ENCODE assay signal across 1 cellular context in the genomic region with DNA sequence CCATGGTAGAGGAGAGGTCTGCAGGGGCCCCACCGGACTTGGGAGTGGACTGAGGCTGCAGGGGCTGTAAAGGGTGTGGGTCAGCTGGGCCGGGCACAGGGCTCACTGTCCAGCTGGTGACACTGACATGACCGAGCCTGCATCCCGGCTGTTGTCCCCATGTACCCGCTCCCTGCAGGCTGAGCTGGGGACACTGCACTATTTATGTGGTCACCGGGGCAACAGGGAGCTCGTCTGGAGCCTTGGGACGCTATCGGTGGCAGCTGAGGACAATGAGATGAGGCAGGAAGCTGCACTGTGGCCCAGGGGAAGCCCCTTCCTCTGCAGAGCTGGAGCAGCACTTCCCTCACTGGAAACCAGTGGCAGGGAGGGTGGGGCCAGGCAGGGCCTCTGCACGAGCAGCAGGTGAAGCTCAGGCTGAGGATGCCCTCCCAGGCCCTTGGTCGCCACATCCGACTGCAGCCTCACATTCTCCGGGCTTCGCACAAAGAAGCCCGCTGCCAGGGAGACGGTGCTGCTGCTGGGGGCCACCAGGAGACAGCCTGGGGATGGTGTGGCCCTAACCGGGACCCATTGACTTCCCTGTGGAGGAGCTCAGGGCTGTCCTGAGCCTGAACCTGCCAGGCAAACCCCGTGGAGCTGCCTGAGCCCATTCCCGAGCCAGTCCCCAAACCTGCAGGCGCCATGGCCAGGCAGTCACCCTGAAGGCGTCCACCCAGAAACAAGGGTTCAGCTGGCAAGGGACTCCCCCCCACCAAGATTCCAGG.
TF ChIP-seq lines count a peak whose summit lies in the region.

No MANE protein-coding gene starts in this region.

TF ChIP-seq in IMR-90, 13 proteins besides CTCF, POLR2A, EP300 and RAD21:
- TF ChIP-seq MAZ (IDR thresholded peaks at IDR 0.05; ENCODE audit: borderline replicate concordance, low read depth, low read length) (no peak), MXI1 (IDR thresholded peaks at IDR 0.05; ENCODE audit: borderline replicate concordance, low read depth, low read length) (no peak), BHLHE40 (IDR thresholded peaks at IDR 0.05; ENCODE audit: low read depth, low read length) (no peak), SMC3 (IDR thresholded peaks at IDR 0.05; ENCODE audit: low read depth, low read length) (no peak), NFE2L2 (IDR thresholded peaks at IDR 0.05; ENCODE audit: low read depth, low read length) (no peak), FOS (IDR thresholded peaks at IDR 0.05; ENCODE audit: low read depth, low read length) (no peak), MAFK (IDR thresholded peaks at IDR 0.05; ENCODE audit: low read depth, low read length) (no peak), CHD1 (IDR thresholded peaks at IDR 0.05; ENCODE audit: low read depth, low read length) (no peak), CEBPB (IDR thresholded peaks at IDR 0.05; ENCODE audit: low read depth, low read length) (no peak), RCOR1 (IDR thresholded peaks at IDR 0.05; ENCODE audit: insufficient replicate concordance, low read length) (no peak), RFX5 (IDR thresholded peaks at IDR 0.05; ENCODE audit: low read depth, low read length) (no peak)
- TF ChIP-seq, protein P1, sequence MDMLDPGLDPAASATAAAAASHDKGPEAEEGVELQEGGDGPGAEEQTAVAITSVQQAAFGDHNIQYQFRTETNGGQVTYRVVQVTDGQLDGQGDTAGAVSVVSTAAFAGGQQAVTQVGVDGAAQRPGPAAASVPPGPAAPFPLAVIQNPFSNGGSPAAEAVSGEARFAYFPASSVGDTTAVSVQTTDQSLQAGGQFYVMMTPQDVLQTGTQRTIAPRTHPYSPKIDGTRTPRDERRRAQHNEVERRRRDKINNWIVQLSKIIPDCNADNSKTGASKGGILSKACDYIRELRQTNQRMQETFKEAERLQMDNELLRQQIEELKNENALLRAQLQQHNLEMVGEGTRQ (IDR thresholded peaks at IDR 0.05; ENCODE audit: low read depth, low read length) = no peak
- TF ChIP-seq, protein P2, sequence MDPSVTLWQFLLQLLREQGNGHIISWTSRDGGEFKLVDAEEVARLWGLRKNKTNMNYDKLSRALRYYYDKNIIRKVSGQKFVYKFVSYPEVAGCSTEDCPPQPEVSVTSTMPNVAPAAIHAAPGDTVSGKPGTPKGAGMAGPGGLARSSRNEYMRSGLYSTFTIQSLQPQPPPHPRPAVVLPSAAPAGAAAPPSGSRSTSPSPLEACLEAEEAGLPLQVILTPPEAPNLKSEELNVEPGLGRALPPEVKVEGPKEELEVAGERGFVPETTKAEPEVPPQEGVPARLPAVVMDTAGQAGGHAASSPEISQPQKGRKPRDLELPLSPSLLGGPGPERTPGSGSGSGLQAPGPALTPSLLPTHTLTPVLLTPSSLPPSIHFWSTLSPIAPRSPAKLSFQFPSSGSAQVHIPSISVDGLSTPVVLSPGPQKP (IDR thresholded peaks at IDR 0.05; ENCODE audit: borderline replicate concordance, low read depth, low read length) = no peak
